ENCODE assay signal across 8 cellular contexts in genomic region chr2:74290466-74291216, GRCh38. TPM values are rescaled to one million over a fixed set of nuclear protein-coding genes. Genes with fewer than 3 reads are reported as not detected.
DNase-seq lines count a peak whose midpoint lies in the region; ATAC-seq and FAIRE-seq lines count a peak whose summit lies in the region.

No MANE protein-coding gene starts in this region.

- peaks cover 16 to 27% (median 23%) of the 10 kb centered on the region in 4 donors for H3K4me1 Mint-ChIP-seq in naive thymus-derived CD8-positive, alpha-beta T cell

- H3K4me3 Mint-ChIP-seq in naive thymus-derived CD8-positive, alpha-beta T cell: peak overlapping the region; percentile 54 to 91 (median 76)

- no peaks in the 10 kb centered on the region for H3K27me3 Mint-ChIP-seq in naive thymus-derived CD8-positive, alpha-beta T cell

- DNase-seq in GM18507 (ENCODE audit: extremely low spot score, insufficient read length, low read depth) (no peak), NCI-H226 (no peak), cortex of kidney (lab: John Stamatoyannopoulos, UW) (no peak), KG1 (lab: John Stamatoyannopoulos, UW) (no peak), NCI-H2196 (lab: John Stamatoyannopoulos, UW; ENCODE audit: unreplicated experiment) (no peak)
- DNase-seq in activated CD8-positive, alpha-beta memory T cell treated with anti-CD3 and anti-CD28 coated beads for 24 hours: peak; percentile 68
- DNase-seq in naive thymus-derived CD8-positive, alpha-beta T cell: peak in 9 of 10 donors; percentile 20 to 70 (median 49)

- H3K9me3 Mint-ChIP-seq in naive thymus-derived CD8-positive, alpha-beta T cell: no peaks in the 10 kb centered on the region

- ATAC-seq in HG02943 (IDR thresholded peaks at IDR 0.05; ENCODE audit: low read depth, unreplicated experiment): peak; percentile 62
- peak; percentile 85 to 88 for ATAC-seq in naive thymus-derived CD8-positive, alpha-beta T cell

- peak overlapping the region; percentile 88 to 98 (median 93) for H3K27ac Mint-ChIP-seq in naive thymus-derived CD8-positive, alpha-beta T cell

- peaks cover 0 to 5% (median 3%) of the 10 kb centered on the region in 3 donors for H3K36me3 Mint-ChIP-seq in naive thymus-derived CD8-positive, alpha-beta T cell

- POLR2A ChIA-PET in naive thymus-derived CD8-positive, alpha-beta T cell (lab: Charles Lee): interaction anchor here (0.6 to 1.5 kb wide), 8 partner anchors 15 to 905 kb away, joined by 3 to 6 read pairs (median 4); partner anchors contain the start of genes ALMS1, CCDC142, TTC31 and WBP1

- FAIRE-seq in GM18507 (lab: Jason Lieb, UNC): peak; percentile 80

RNA-seq across cellular contexts. Expression of gene SLC4A5, which starts 52.6 kb away (rescaled TPM):
- 10 to 100 TPM; 12.7 to 15.1 TPM for total RNA-seq in naive thymus-derived CD8-positive, alpha-beta T cell
- 1 to 10 TPM in 2 of 3 donors, under 1 TPM in 1; 0.46 to 1.5 (median 1.5) TPM for polyA plus RNA-seq in naive thymus-derived CD8-positive, alpha-beta T cell

Comparison
In these comparisons a context has a peak if more than half of its experiments do, and no peak if none do; other contexts are left out.
1. DNase-seq: peak in activated CD8-positive, alpha-beta memory T cell treated with anti-CD3 and anti-CD28 coated beads for 24 hours (single experiment) and naive thymus-derived CD8-positive, alpha-beta T cell (9 of 10); none in GM18507 (single experiment), NCI-H226 (single experiment), cortex of kidney (single experiment), KG1 (single experiment) and NCI-H2196 (single experiment).